ENCODE assay signal across 14 cellular contexts in genomic region chr9:87006956-87007355, GRCh38.
"Had no signal": no experiment of that assay in that cellular context is flagged by ENCODE, and none has a peak within 500 bp of the region (broad histone marks: within the 10 kb centered on the region; RNA-seq: fewer than 3 reads in every experiment).

No MANE protein-coding gene starts in this region.

- DNase-seq: erythroblast; mucosa of descending colon; naive thymus-derived CD8-positive, alpha-beta T cell; psoas muscle; right lobe of liver; spleen; stimulated activated CD4-positive, alpha-beta T cell treated with anti-CD3 and anti-CD28 coated beads, Interleukin-15, amount 100 ng/mL, for 24 hours; stimulated activated CD4-positive, alpha-beta T cell treated with anti-CD3 and anti-CD28 coated beads, Interleukin-1b, Interleukin-23, amount 100 ng/mL, for 48 hours; stimulated activated CD4-positive, alpha-beta T cell treated with anti-CD3 and anti-CD28 coated beads, Interleukin-4, amount 100 ng/mL, for 24 hours; transverse colon had no signal

- ATAC-seq: mucosa of descending colon; naive thymus-derived CD8-positive, alpha-beta T cell; psoas muscle; right lobe of liver; stimulated activated memory B cell treated with anti-CD40 and anti-IgM and Interleukin-4, amounts not matched to agents 10 μg/mL and 1 μg/mL and 100 μg/mL, for 72 hours had no signal

- H3K79me2 ChIP-seq: hepatocyte, parathyroid adenoma had no signal

- H3K36me3 ChIP-seq: right lobe of liver, spleen, thoracic aorta, transverse colon had no signal

- H3K4me2 ChIP-seq: hepatocyte had no signal

- H3K4me3 ChIP-seq: hepatocyte, mucosa of descending colon, psoas muscle, right lobe of liver, spleen, thoracic aorta, transverse colon had no signal

- H3K9me3 ChIP-seq: mucosa of descending colon, psoas muscle, right lobe of liver, spleen, thoracic aorta, transverse colon had no signal

- H3K27ac ChIP-seq: hepatocyte, parathyroid adenoma, psoas muscle, right lobe of liver, thoracic aorta, transverse colon had no signal

- H3K9ac ChIP-seq: parathyroid adenoma had no signal

- H3K4me1 ChIP-seq: parathyroid adenoma, psoas muscle, right lobe of liver, spleen had no signal

- H3K27me3 ChIP-seq: hepatocyte, right lobe of liver, spleen, transverse colon had no signal

- H2AFZ ChIP-seq: hepatocyte, parathyroid adenoma had no signal
